8 cellular contexts compared by ENCODE assay signal in genomic region chr1:197902454-197903195, GRCh38. TPM values are rescaled to one million over a fixed set of nuclear protein-coding genes. Genes with fewer than 3 reads are reported as not detected.
DNase-seq lines count a peak whose midpoint lies in the region; ATAC-seq and TF ChIP-seq lines count a peak whose summit lies in the region.

Gene C1orf53, plus strand, starts transcription at chr1:197902630. Its CDS starts 20 bp downstream, at chr1:197902650.

- peak within 1 kb of the TSS; percentile 81 to 96 for H3K18ac ChIP-seq in mesenchymal stem cell (ENCODE audit: low read depth in 1 of 2, low read length in 2 of 2)

- H4K91ac ChIP-seq in mesenchymal stem cell (ENCODE audit: low read length) = peak within 1 kb of the TSS; percentile 91

- H3K36me3 Mint-ChIP-seq in CD4-positive, CD25-positive, alpha-beta regulatory T cell = no peaks in the 10 kb centered on the region
- H3K36me3 Mint-ChIP-seq in activated CD8-positive, alpha-beta T cell treated with anti-CD3 and anti-CD28 coated beads for 36 hours (ENCODE audit: low read depth) = no peaks in the 10 kb centered on the region

- POLR2A ChIA-PET in activated CD8-positive, alpha-beta T cell treated with anti-CD3 and anti-CD28 coated beads for 36 hours (lab: Charles Lee) = interaction anchor here (0.7 to 2.1 kb wide), 7 partner anchors 8 to 127 kb away, joined by 3 to 11 read pairs (median 3); partner anchors contain the start of gene DENND1B

- peak; percentile 59 to 86 (median 77) for DNase-seq in CD4-positive, CD25-positive, alpha-beta regulatory T cell
- peak; percentile 92 for DNase-seq in NCI-H774 (lab: John Stamatoyannopoulos, UW)
- DNase-seq in activated CD8-positive, alpha-beta T cell treated with anti-CD3 and anti-CD28 coated beads for 36 hours = peak; percentile 77
- DNase-seq in effector CD8-positive, alpha-beta T cell (lab: John Stamatoyannopoulos, UW) = peak; percentile 43
- DNase-seq in mesenchymal stem cell = peak; percentile 86
- DNase-seq in stimulated activated CD8-positive, alpha-beta memory T cell treated with anti-CD3 and anti-CD28 coated beads, Interleukin-12 subunit alpha, Interleukin-12 subunit beta, amount 100 ng/mL, for 4 hours (ENCODE audit: low read depth) = peak; percentile 72

- peaks cover 0 to 5% (median 0%) of the 10 kb centered on the region in 7 donors for H3K9me3 Mint-ChIP-seq in CD4-positive, CD25-positive, alpha-beta regulatory T cell
- no peaks in the 10 kb centered on the region for H3K9me3 Mint-ChIP-seq in activated CD8-positive, alpha-beta T cell treated with anti-CD3 and anti-CD28 coated beads for 36 hours

- peak within 1 kb of the TSS in 1 of 2 experiments; percentile 41 for H3K23ac ChIP-seq in mesenchymal stem cell (ENCODE audit: low read length in 2 of 2)

- peak within 1 kb of the TSS in 1 of 2 experiments; percentile 78 for H3K14ac ChIP-seq in mesenchymal stem cell (ENCODE audit: low read length in 2 of 2)

- peak; percentile 89 to 92 for ATAC-seq in CD4-positive, CD25-positive, alpha-beta regulatory T cell (ENCODE audit: low read depth in 2 of 2)
- peak; percentile 96 for ATAC-seq in GM19395 (IDR thresholded peaks at IDR 0.05; ENCODE audit: unreplicated experiment)
- peak; percentile 97 for ATAC-seq in HG03521 (IDR thresholded peaks at IDR 0.05; ENCODE audit: unreplicated experiment)
- ATAC-seq in activated CD8-positive, alpha-beta T cell treated with anti-CD3 and anti-CD28 coated beads for 36 hours = peak; percentile 95

- peak within 1 kb of the TSS; percentile 84 for H2AFZ ChIP-seq in mesenchymal stem cell (ENCODE audit: low read depth, low read length)

- peak within 1 kb of the TSS; percentile 92 for H4K8ac ChIP-seq in mesenchymal stem cell (ENCODE audit: low read length)

- peaks cover 12% of the 10 kb centered on the region for H3K4me1 ChIP-seq in CD4-positive, CD25-positive, alpha-beta regulatory T cell (ENCODE audit: control insufficient read depth, insufficient read depth, low read length, poor library complexity, severe bottlenecking)
- no peaks in the 10 kb centered on the region for H3K4me1 ChIP-seq in mesenchymal stem cell (ENCODE audit: control insufficient read depth, insufficient read depth, low read depth, low read length)

- no peak within 1 kb of the TSS for H3K27ac ChIP-seq in CD4-positive, CD25-positive, alpha-beta regulatory T cell (ENCODE audit: insufficient read depth, low read length, poor library complexity, severe bottlenecking)
- peak within 1 kb of the TSS; percentile 85 for H3K27ac ChIP-seq in mesenchymal stem cell (ENCODE audit: low read length, poor library complexity, severe bottlenecking)

- H2BK120ac ChIP-seq in mesenchymal stem cell (ENCODE audit: low read depth, low read length) = peak within 1 kb of the TSS; percentile 39

- H3K27ac Mint-ChIP-seq in CD4-positive, CD25-positive, alpha-beta regulatory T cell = peak within 1 kb of the TSS; percentile 57 to 90 (median 88)
- peak within 1 kb of the TSS; percentile 88 for H3K27ac Mint-ChIP-seq in activated CD8-positive, alpha-beta T cell treated with anti-CD3 and anti-CD28 coated beads for 36 hours

- peak within 1 kb of the TSS; percentile 78 to 93 (median 92) for H3K4me3 Mint-ChIP-seq in CD4-positive, CD25-positive, alpha-beta regulatory T cell
- H3K4me3 Mint-ChIP-seq in activated CD8-positive, alpha-beta T cell treated with anti-CD3 and anti-CD28 coated beads for 36 hours = peak within 1 kb of the TSS; percentile 71

- intact Hi-C loops in activated CD8-positive, alpha-beta T cell treated with anti-CD3 and anti-CD28 coated beads for 36 hours (cut with micrococcal nuclease) = no loop called here

- peaks cover 62% of the 10 kb centered on the region for H3K27me3 Mint-ChIP-seq in CD4-positive, CD25-positive, alpha-beta regulatory T cell
- H3K27me3 Mint-ChIP-seq in activated CD8-positive, alpha-beta T cell treated with anti-CD3 and anti-CD28 coated beads for 36 hours = peaks cover 48% of the 10 kb centered on the region

- TF ChIP-seq CTCF in activated CD8-positive, alpha-beta T cell treated with anti-CD3 and anti-CD28 coated beads for 36 hours (IDR thresholded peaks at IDR 0.05) = no peak

- CTCF ChIA-PET in activated CD8-positive, alpha-beta T cell treated with anti-CD3 and anti-CD28 coated beads for 36 hours (lab: Charles Lee) = interaction anchor here (0.7 to 2.7 kb wide), 9 partner anchors 9 to 382 kb away, joined by 3 to 16 read pairs (median 4); partner anchors contain the start of gene LHX9

- H3K9me3 ChIP-seq in CD4-positive, CD25-positive, alpha-beta regulatory T cell (ENCODE audit: control insufficient read depth in 2 of 2, low read length in 2 of 2) = no peaks in the 10 kb centered on the region
- no peaks in the 10 kb centered on the region for H3K9me3 ChIP-seq in mesenchymal stem cell (ENCODE audit: control insufficient read depth, low read length)

- H3K4me2 ChIP-seq in mesenchymal stem cell (ENCODE audit: low read length, poor library complexity, severe bottlenecking) = peak within 1 kb of the TSS; percentile 71

- H3K4ac ChIP-seq in mesenchymal stem cell (ENCODE audit: low read depth in 1 of 2, low read length in 2 of 2) = peak within 1 kb of the TSS; percentile 75 to 89

- peak within 1 kb of the TSS; percentile 94 for H3K9ac ChIP-seq in mesenchymal stem cell (ENCODE audit: low read length)

- WGBS in mesenchymal stem cell = under 1% methylated on average over 90 of the region's 90 CpGs

- H2AK5ac ChIP-seq in mesenchymal stem cell (ENCODE audit: low read length, severe bottlenecking) = peak within 1 kb of the TSS; percentile 79

- H2BK5ac ChIP-seq in mesenchymal stem cell (ENCODE audit: low read depth, low read length, poor library complexity, severe bottlenecking) = peak within 1 kb of the TSS; percentile 79

- peak within 1 kb of the TSS; percentile 75 for H2BK15ac ChIP-seq in mesenchymal stem cell (ENCODE audit: low read depth, poor library complexity, severe bottlenecking)

- H2BK12ac ChIP-seq in mesenchymal stem cell (ENCODE audit: low read length in 2 of 2) = peak within 1 kb of the TSS; percentile 21 to 29

- H3K4me3 ChIP-seq in CD4-positive, CD25-positive, alpha-beta regulatory T cell (ENCODE audit: low read depth, low read length) = peak within 1 kb of the TSS; percentile 75
- H3K4me3 ChIP-seq in mesenchymal stem cell (ENCODE audit: insufficient read depth in 1 of 2, low read depth in 1 of 2, low read length in 2 of 2) = peak within 1 kb of the TSS; percentile 66 to 95

- peaks cover 2% of the 10 kb centered on the region for H3K79me1 ChIP-seq in mesenchymal stem cell (replicated peaks; ENCODE audit: low read length, poor library complexity, severe bottlenecking)

- peaks cover 5 to 26% (median 15%) of the 10 kb centered on the region in 4 donors for H3K4me1 Mint-ChIP-seq in CD4-positive, CD25-positive, alpha-beta regulatory T cell
- peaks cover 15% of the 10 kb centered on the region for H3K4me1 Mint-ChIP-seq in activated CD8-positive, alpha-beta T cell treated with anti-CD3 and anti-CD28 coated beads for 36 hours (ENCODE audit: low read depth)

- H3K36me3 ChIP-seq in CD4-positive, CD25-positive, alpha-beta regulatory T cell (ENCODE audit: control insufficient read depth, insufficient read depth, low read length) = no peaks in the 10 kb centered on the region
- H3K36me3 ChIP-seq in mesenchymal stem cell (ENCODE audit: control insufficient read depth in 1 of 2, insufficient read depth in 2 of 2, low read depth in 1 of 2, low read length in 2 of 2) = no peaks in the 10 kb centered on the region

- peaks cover 53% of the 10 kb centered on the region for H3K27me3 ChIP-seq in CD4-positive, CD25-positive, alpha-beta regulatory T cell (ENCODE audit: control insufficient read depth, insufficient read depth, low read length)
- H3K27me3 ChIP-seq in mesenchymal stem cell (ENCODE audit: control insufficient read depth in 1 of 2, insufficient read depth in 1 of 2, low read length in 2 of 2) = peaks cover 11 to 21% of the 10 kb centered on the region in 2 experiments

RNA-seq across cellular contexts. Expression of gene C1orf53, which starts in this region (rescaled TPM):
- not detected for total RNA-seq in CD4-positive, CD25-positive, alpha-beta regulatory T cell
- polyA plus RNA-seq in CD4-positive, CD25-positive, alpha-beta regulatory T cell = 1 to 10 TPM in 2 of 4 donors, not detected in 2; 1.2 to 1.4 TPM
- total RNA-seq in activated CD8-positive, alpha-beta T cell treated with anti-CD3 and anti-CD28 coated beads for 36 hours = 1 to 10 TPM in 1 of 2 experiments, under 1 TPM in 1; 0.96 to 1.2 TPM
- polyA plus RNA-seq in mesenchymal stem cell (2013, experiment 1 of 2) = 3.6 TPM
- polyA plus RNA-seq in mesenchymal stem cell (2013, experiment 2 of 2) = 5.3 TPM
